23 cellular contexts compared by ENCODE assay signal in genomic region chr18:13624563-13625237, GRCh38.
A peak's percentile ranks its signal among the peaks of the same experiment; 100 is the strongest.
DNase-seq lines count a peak whose midpoint lies in the region; ATAC-seq, FAIRE-seq and TF ChIP-seq lines count a peak whose summit lies in the region.
"Had no signal": no experiment of that assay in that cellular context is flagged by ENCODE, and none has a peak within 500 bp of the region (broad histone marks: within the 10 kb centered on the region; RNA-seq: fewer than 3 reads in every experiment).

No MANE protein-coding gene starts in this region.

- peak overlapping the region; percentile 2 for H3K27ac Mint-ChIP-seq in activated CD4-positive, alpha-beta T cell treated with anti-CD3 and anti-CD28 coated beads for 36 hours

- intact Hi-C loops in activated CD4-positive, alpha-beta T cell treated with anti-CD3 and anti-CD28 coated beads for 36 hours (cut with DNase I, micrococcal nuclease) = no loop called here
- intact Hi-C loops in left colon (cut with DNase I, micrococcal nuclease) = no loop called here

- peak overlapping the region; percentile 59 for H3K23ac ChIP-seq in neuronal stem cell (ENCODE audit: low read depth, low read length, poor library complexity)

- no peaks in the 10 kb centered on the region for H3K4me1 Mint-ChIP-seq in activated CD4-positive, alpha-beta T cell treated with anti-CD3 and anti-CD28 coated beads for 36 hours

- no CpG with 5 or more reads among the region's 11 CpGs for WGBS in neuronal stem cell (ENCODE audit: extremely low coverage in 2 of 2, insufficient read length in 2 of 2, insufficient replicate concordance in 1 of 2), 2 donors

- no peak overlapping the region for H3K4me3 ChIP-seq in neuronal stem cell (ENCODE audit: low read length in 2 of 2)
- H3K4me3 ChIP-seq: GM12878 had no signal

- FAIRE-seq in urothelium cell line (lab: Jason Lieb, UNC) = peak; percentile 50
- no peak for FAIRE-seq in HTR-8/SVneo (lab: Jason Lieb, UNC)
- FAIRE-seq: G401.6, GM12878 had no signal

- H2BK12ac ChIP-seq in neuronal stem cell (ENCODE audit: low read length) = no peak overlapping the region

- H2BK120ac ChIP-seq in neuronal stem cell (ENCODE audit: low read depth, low read length) = peak overlapping the region; percentile 24

- peak overlapping the region; percentile 67 for H2AK5ac ChIP-seq in neuronal stem cell (ENCODE audit: low read depth, low read length)

- H3K9me3 ChIP-seq in neuronal stem cell (replicated peaks in 1 of 2; ENCODE audit: control insufficient read depth in 2 of 2, insufficient read depth in 1 of 2, low read depth in 1 of 2, low read length in 2 of 2) = no peaks in the 10 kb centered on the region
- H3K9me3 ChIP-seq: BE2C had no signal

- H2BK5ac ChIP-seq in neuronal stem cell (ENCODE audit: low read length) = no peak overlapping the region

- H3K79me1 ChIP-seq in neuronal stem cell (ENCODE audit: low read depth, low read length) = no peaks in the 10 kb centered on the region

- no peaks in the 10 kb centered on the region for H3K36me3 Mint-ChIP-seq in activated CD4-positive, alpha-beta T cell treated with anti-CD3 and anti-CD28 coated beads for 36 hours (ENCODE audit: low read depth)

- peak overlapping the region; percentile 21 for H3K18ac ChIP-seq in neuronal stem cell (ENCODE audit: low read length)

- POLR2A ChIA-PET in activated CD4-positive, alpha-beta T cell treated with anti-CD3 and anti-CD28 coated beads for 36 hours (lab: Charles Lee) = no interaction called here

- H3K9ac ChIP-seq in neuronal stem cell (ENCODE audit: low read depth, low read length, poor library complexity) = no peak overlapping the region

- no peak overlapping the region for H4K8ac ChIP-seq in neuronal stem cell (ENCODE audit: low read depth, low read length)

- peaks cover 0 to 63% (median 0%) of the 10 kb centered on the region in 3 experiments for H3K27me3 ChIP-seq in neuronal stem cell (ENCODE audit: control insufficient read depth in 3 of 3, insufficient read depth in 3 of 3, low read depth in 1 of 3, low read length in 3 of 3)
- H3K27me3 ChIP-seq: BE2C had no signal

- no peaks in the 10 kb centered on the region for H3K27me3 Mint-ChIP-seq in activated CD4-positive, alpha-beta T cell treated with anti-CD3 and anti-CD28 coated beads for 36 hours

- ATAC-seq in activated CD4-positive, alpha-beta T cell treated with anti-CD3 and anti-CD28 coated beads for 36 hours = no peak
- ATAC-seq in omental fat pad (ENCODE audit: low FRiP score) = no peak
- no peak for ATAC-seq in left colon
- ATAC-seq: GM12878 had no signal

- H3K4me1 ChIP-seq in neuronal stem cell (ENCODE audit: control insufficient read depth in 2 of 2, insufficient read depth in 1 of 2, low read depth in 1 of 2, low read length in 2 of 2) = peaks cover 5 to 10% of the 10 kb centered on the region in 2 donors
- H3K4me1 ChIP-seq: BE2C had no signal

- CTCF ChIA-PET in activated CD4-positive, alpha-beta T cell treated with anti-CD3 and anti-CD28 coated beads for 36 hours (lab: Charles Lee) = interaction anchor here (0.6 kb wide), 1 partner anchor 172 kb away, joined by 3 read pairs; no protein-coding TSS in a partner anchor

- no peak overlapping the region for H3K14ac ChIP-seq in neuronal stem cell (ENCODE audit: low read length)

- H3K27ac ChIP-seq in caudate nucleus (ENCODE audit: low read depth, low read length) = peak overlapping the region; percentile 93
- no peak overlapping the region for H3K27ac ChIP-seq in neuronal stem cell (replicated peaks; ENCODE audit: low read length)
- H3K27ac ChIP-seq: 22Rv1 had no signal

- no peak overlapping the region for H3K4me2 ChIP-seq in neuronal stem cell (ENCODE audit: insufficient read depth, low read length, poor library complexity, severe bottlenecking)

- no peak overlapping the region for H2AFZ ChIP-seq in neuronal stem cell (ENCODE audit: low read length)

- TF ChIP-seq CTCF in omental fat pad (IDR thresholded peaks at IDR 0.05) = no peak

- no peaks in the 10 kb centered on the region for H3K9me3 Mint-ChIP-seq in activated CD4-positive, alpha-beta T cell treated with anti-CD3 and anti-CD28 coated beads for 36 hours (ENCODE audit: low read depth)
- H3K9me3 Mint-ChIP-seq: H9 had no signal

- H2BK15ac ChIP-seq in neuronal stem cell (ENCODE audit: low read length) = peak overlapping the region; percentile 39

- no peak overlapping the region for H3K4ac ChIP-seq in neuronal stem cell (ENCODE audit: low read length)

- no peak overlapping the region for H4K91ac ChIP-seq in neuronal stem cell (ENCODE audit: low read depth, low read length, poor library complexity)

- no peak overlapping the region for H3K4me3 Mint-ChIP-seq in activated CD4-positive, alpha-beta T cell treated with anti-CD3 and anti-CD28 coated beads for 36 hours
- H3K4me3 Mint-ChIP-seq: H9 had no signal

- no peak for DNase-seq in activated CD4-positive, alpha-beta T cell treated with anti-CD3 and anti-CD28 coated beads for 36 hours
- no peak for DNase-seq in activated CD4-positive, alpha-beta T cell treated with anti-CD3 and anti-CD28 coated beads for 4 hours
- no peak for DNase-seq in caudate nucleus (lab: John Stamatoyannopoulos, UW)
- no peak for DNase-seq in neuronal stem cell (ENCODE audit: low spot score)
- DNase-seq in urothelium cell line (ENCODE audit: low spot score) = no peak
- DNase-seq in HTR-8/SVneo (ENCODE audit: insufficient read length, low spot score) = no peak
- DNase-seq in omental fat pad (ENCODE audit: low spot score) = no peak
- DNase-seq in left colon = no peak
- DNase-seq: BE2C; DMS79 treated with DMSO at 0.1 percent for 48 hours; H9; NCI-H1105 treated with DMSO at 0.1 percent for 48 hours; NCI-H1694 treated with DMSO at 0.1 percent for 48 hours; NCI-H2107; NCI-H345; NCI-H526 treated with DMSO at 0.1 percent for 48 hours; NK-92 treated with Interleukin-12 subunit alpha and Interleukin-12 subunit beta, amount 100 ng/mL, for 24 hours; OCI-M1; RPMI8226; SIG-M5 had no signal

- no peaks in the 10 kb centered on the region for H3K36me3 ChIP-seq in neuronal stem cell (replicated peaks in 1 of 2; ENCODE audit: control insufficient read depth in 2 of 2, insufficient read depth in 2 of 2, low read length in 2 of 2)
- H3K36me3 ChIP-seq: BE2C had no signal
